8 cellular contexts compared by ENCODE assay signal in genomic region chr10:79069325-79070090, GRCh38. TPM values are rescaled to one million over a fixed set of nuclear protein-coding genes. Genes with fewer than 3 reads are reported as not detected.
DNase-seq lines count a peak whose midpoint lies in the region; ATAC-seq, FAIRE-seq and TF ChIP-seq lines count a peak whose summit lies in the region.

No MANE protein-coding gene starts in this region.

- H3K9me3 ChIP-seq in A549, result no peaks in the 10 kb centered on the region
- no peaks in the 10 kb centered on the region for H3K9me3 ChIP-seq in T-helper 17 cell (ENCODE audit: control insufficient read depth, low read length, poor library complexity, severe bottlenecking)

- H3K27me3 ChIP-seq in bronchial epithelial cell (ENCODE audit: control insufficient read depth, insufficient read depth, low read length) (no peaks in the 10 kb centered on the region), kidney epithelial cell (ENCODE audit: control insufficient read depth, insufficient read depth, low read length) (no peaks in the 10 kb centered on the region)

- peak overlapping the region; percentile 98 for H3K4me3 Mint-ChIP-seq in T-helper 17 cell

- H3K27me3 Mint-ChIP-seq in T-helper 17 cell, result no peaks in the 10 kb centered on the region

- under 1% methylated on average over 36 of the region's 78 CpGs for WGBS in A549 (ENCODE audit: missing lambda C conversion rate)

- H3K4me2 ChIP-seq in A549, result peak overlapping the region; percentile 98

- peak; percentile 29 to 54 for DNase-seq in A549 (ENCODE audit: low read depth in 1 of 2, low spot score in 1 of 2)
- DNase-seq in T-helper 17 cell, result peak in 2 of 3 donors; percentile 18 to 22
- no peak for DNase-seq in bronchial epithelial cell (ENCODE audit: low read depth)
- DNase-seq in kidney epithelial cell (ENCODE audit: low read depth), result no peak
- peak; percentile 51 for DNase-seq in stimulated activated CD4-positive, alpha-beta T cell treated with anti-CD3 and anti-CD28 coated beads, Interleukin-2, amount 100 ng/mL, for 4 hours (ENCODE audit: low read depth)

- TF ChIP-seq CTCF in A549 (IDR thresholded peaks at IDR 0.05), result no peak
- TF ChIP-seq CTCF in bronchial epithelial cell (IDR thresholded peaks at IDR 0.05; ENCODE audit: insufficient read depth, low read length, severe bottlenecking), result no peak
- TF ChIP-seq CTCF in kidney epithelial cell (IDR thresholded peaks at IDR 0.05; ENCODE audit: insufficient read depth, low read length, poor library complexity, severe bottlenecking), result no peak

- H3K36me3 Mint-ChIP-seq in T-helper 17 cell (ENCODE audit: low read depth), result peaks cover 2% of the 10 kb centered on the region

- H3K36me3 ChIP-seq in bronchial epithelial cell (ENCODE audit: control insufficient read depth, insufficient read depth, low read length) (no peaks in the 10 kb centered on the region), kidney epithelial cell (ENCODE audit: control insufficient read depth, insufficient read depth, low read length) (no peaks in the 10 kb centered on the region)

- FAIRE-seq in A549 (lab: Jason Lieb, UNC) (no peak), bronchial epithelial cell (lab: Jason Lieb, UNC) (no peak)

- ATAC-seq in A549, result 0 out of 6 replicates have a peak, but pooled peaks of 1 of the 2 experiments have one; percentile 1
- peak; percentile 2 for ATAC-seq in GM18870 (IDR thresholded peaks at IDR 0.05; ENCODE audit: unreplicated experiment)
- peak; percentile 3 for ATAC-seq in HG03139 (IDR thresholded peaks at IDR 0.05; ENCODE audit: unreplicated experiment)
- peak; percentile 6 for ATAC-seq in T-helper 17 cell
- no peak for ATAC-seq in GM18520 (IDR thresholded peaks at IDR 0.05; ENCODE audit: unreplicated experiment)

- TF ChIP-seq EP300 in A549 (IDR thresholded peaks at IDR 0.05), result no peak

- peaks cover 50% of the 10 kb centered on the region for H3K4me1 Mint-ChIP-seq in T-helper 17 cell

- H3K27ac ChIP-seq in A549, result peak overlapping the region; percentile 91 to 98

- no peak for TF ChIP-seq RAD21 in A549 (conservative IDR thresholded peaks at IDR 0.05 in 1 of 2, IDR thresholded peaks at IDR 0.05 in 1 of 2)

- POLR2A ChIA-PET in A549 (lab: Yijun Ruan, JAX), result interaction anchor here (7.1 kb wide), 1 partner anchor 95 kb away, joined by 42 read pairs; no protein-coding TSS in a partner anchor

- H3K4me3 ChIP-seq in A549 (peak overlapping the region; percentile 96), bronchial epithelial cell (ENCODE audit: low read depth, low read length) (peak overlapping the region; percentile 85), kidney epithelial cell (ENCODE audit: low read depth, low read length) (peak overlapping the region; percentile 85)

- peaks cover 44% of the 10 kb centered on the region for H3K4me1 ChIP-seq in A549

- TF ChIP-seq POLR2A in A549 (IDR thresholded peaks at IDR 0.05; ENCODE audit: low read length), result no peak

- H3K27ac Mint-ChIP-seq in T-helper 17 cell, result no peak overlapping the region

- CTCF ChIA-PET in A549 (lab: Yijun Ruan, JAX), result interaction anchor here (0.7 to 34.5 kb wide), 5 partner anchors 25 to 1022 kb away, joined by 3 to 373 read pairs (median 4); no protein-coding TSS in a partner anchor

TF ChIP-seq in A549, 52 proteins besides CTCF, POLR2A, EP300 and RAD21:
- TF ChIP-seq CBX8 (IDR thresholded peaks at IDR 0.05) (no peak), PHF8 (IDR thresholded peaks at IDR 0.05; ENCODE audit: borderline replicate concordance, low read depth) (no peak), TFCP2L1 (CRISPR knock-in tag; IDR thresholded peaks at IDR 0.05) (no peak), BCL3 (IDR thresholded peaks at IDR 0.05) (no peak), SREBF2 (IDR thresholded peaks at IDR 0.05) (no peak), CBX2 (IDR thresholded peaks at IDR 0.05; ENCODE audit: borderline replicate concordance, low read depth) (no peak)

RNA-seq across cellular contexts. Expression of gene ZMIZ1, which starts 0.7 kb away (rescaled TPM):
- polyA plus RNA-seq in A549 (2011; rRNA removed) (8.1 and 14.7 TPM in 2 replicates), A549 (2017; fragmentation: RNase III; extraction: RNeasy Plus Mini Kit Qiagen cat#74134 plus additional on column Dnase treatment) (29.1 to 30.3 TPM (median 30.1 TPM) in 3 replicates)
- polyA plus RNA-seq in A549 (2012; cell fraction: cytosol; rRNA removed), result 31.6 and 42.1 TPM in 2 replicates
- 63.3 and 68.3 TPM in 2 replicates for polyA plus RNA-seq in A549 (2012; cell fraction: nucleus; rRNA removed)
- 16.1 and 17.8 TPM in 2 replicates for polyA minus RNA-seq in A549 (2011; rRNA and poly(A)+ RNA removed)
- total RNA-seq in T-helper 17 cell (10 to 100 TPM; 30.0 to 34.0 TPM), bronchial epithelial cell (6.3 and 9.0 TPM in 2 replicates), kidney epithelial cell (57.5 and 73.9 TPM in 2 replicates)

Comparison
In these comparisons a context has a peak if more than half of its experiments do, and no peak if none do; other contexts are left out.
1. DNase-seq: peak in A549 (2 of 2), T-helper 17 cell (2 of 3) and stimulated activated CD4-positive, alpha-beta T cell treated with anti-CD3 and anti-CD28 coated beads, Interleukin-2, amount 100 ng/mL, for 4 hours (single experiment); none in bronchial epithelial cell (single experiment) and kidney epithelial cell (single experiment).
2. Peak in every context shown above with its lines, with median percentiles within 50 percentile points of each other: H3K4me3 ChIP-seq.